22 cellular contexts compared by ENCODE assay signal in genomic region chr7:2798669-2799068, GRCh38.
"Had no signal": no experiment of that assay in that cellular context is flagged by ENCODE, and none has a peak within 500 bp of the region (broad histone marks: within the 10 kb centered on the region; RNA-seq: fewer than 3 reads in every experiment).

No MANE protein-coding gene starts in this region.

- H3K27me3 ChIP-seq: dorsolateral prefrontal cortex, spleen, suprapubic skin, transverse colon, upper lobe of right lung, uterus had no signal

- H3K27ac Mint-ChIP-seq: mesothelial cell of epicardium, nephron progenitor cell had no signal

- H3K4me3 ChIP-seq: dorsolateral prefrontal cortex, lower lobe of right lung, mucosa of descending colon, psoas muscle, skin epidermis, spleen, suprapubic skin, transverse colon, upper lobe of right lung, uterus had no signal

- H3K36me3 ChIP-seq: uterus had no signal

- H3K4me3 Mint-ChIP-seq: immature natural killer cell; mesothelial cell of epicardium; nephron progenitor cell; stimulated activated naive CD8-positive, alpha-beta T cell treated with anti-CD3 and anti-CD28 coated beads, Interleukin-15, amount 100 ng/mL, for 72 hours had no signal

- H3K9me3 Mint-ChIP-seq: immature natural killer cell; mesothelial cell of epicardium; naive thymus-derived CD4-positive, alpha-beta T cell; stimulated activated naive CD8-positive, alpha-beta T cell treated with anti-CD3 and anti-CD28 coated beads, Interleukin-15, amount 100 ng/mL, for 72 hours had no signal

- DNase-seq: dorsolateral prefrontal cortex; effector CD4-positive, alpha-beta T cell; hypothalamus; immature natural killer cell; left ventricle myocardium superior; lower lobe of right lung; mucosa of descending colon; naive thymus-derived CD4-positive, alpha-beta T cell; nephron progenitor cell; nucleus accumbens; psoas muscle; right cardiac atrium; spleen; stimulated activated CD4-positive, alpha-beta T cell treated with anti-CD3 and anti-CD28 coated beads, Interleukin-4, amount 100 ng/mL, for 4 hours; stimulated activated naive CD4-positive, alpha-beta T cell; stimulated activated naive CD8-positive, alpha-beta T cell treated with anti-CD3 and anti-CD28 coated beads, Interleukin-15, amount 100 ng/mL, for 72 hours; transverse colon; upper lobe of right lung; uterus had no signal

- H3K9me3 ChIP-seq: lower lobe of right lung, mucosa of descending colon, psoas muscle, spleen, suprapubic skin, transverse colon, upper lobe of right lung, uterus had no signal

- ATAC-seq: left ventricle myocardium superior; lower lobe of right lung; mucosa of descending colon; naive thymus-derived CD4-positive, alpha-beta T cell; psoas muscle; right cardiac atrium; stimulated activated naive CD8-positive, alpha-beta T cell treated with anti-CD3 and anti-CD28 coated beads, Interleukin-15, amount 100 ng/mL, for 72 hours; upper lobe of right lung had no signal

- H3K27me3 Mint-ChIP-seq: naive thymus-derived CD4-positive, alpha-beta T cell; stimulated activated naive CD8-positive, alpha-beta T cell treated with anti-CD3 and anti-CD28 coated beads, Interleukin-15, amount 100 ng/mL, for 72 hours had no signal
